In the genomic region with DNA sequence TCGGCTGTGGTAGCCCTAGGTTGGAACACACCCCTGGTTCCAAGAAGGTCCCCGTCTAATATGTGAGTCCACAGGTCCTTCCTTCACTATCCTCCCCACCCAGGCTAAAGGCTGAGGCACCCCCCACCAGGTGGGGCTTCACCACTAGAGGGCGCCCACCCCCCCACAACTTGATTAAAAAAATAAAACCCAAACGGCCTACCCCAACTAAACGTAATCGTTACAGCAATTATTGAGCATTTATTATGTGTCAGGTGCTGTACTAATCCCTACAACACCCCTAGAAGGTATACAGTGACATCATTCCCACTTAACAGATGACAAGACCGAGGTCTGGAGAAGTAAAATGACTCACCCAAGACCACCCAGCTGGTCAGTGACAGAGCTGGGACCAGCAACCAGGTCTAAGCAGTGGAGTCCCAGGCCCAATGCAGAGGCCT, we compare ENCODE assay signal across 8 cellular contexts.
DNase-seq lines count a peak whose midpoint lies in the region; ATAC-seq and TF ChIP-seq lines count a peak whose summit lies in the region.

No MANE protein-coding gene starts in this region.

- POLR2A ChIA-PET in Panc1 (lab: Charles Lee), result no interaction called here

- CTCF ChIA-PET in Panc1 (lab: Charles Lee), result interaction anchor here (0.6 kb wide), 1 partner anchor 810 kb away, joined by 5 read pairs; no protein-coding TSS in a partner anchor

- H3K27ac ChIP-seq in Panc1 (ENCODE audit: low read length) (no peak overlapping the region), hepatocyte (no peak overlapping the region)

- DNase-seq in GM13976 (ENCODE audit: low spot score) (peak; percentile 78), Panc1 (ENCODE audit: low read depth, low spot score) (no peak), hepatocyte (ENCODE audit: low spot score) (no peak)
- peak; percentile 55 for DNase-seq in activated naive CD4-positive, alpha-beta T cell treated with Interleukin-2 at 50 U/mL for 16 hours
- DNase-seq in stimulated activated CD4-positive, alpha-beta T cell treated with anti-CD3 and anti-CD28 coated beads, TNF-alpha, amount 100 ng/mL, for 48 hours (ENCODE audit: low read depth in 3 of 3), result peak in 2 of 3 donors; percentile 36 to 45

- H2AFZ ChIP-seq in hepatocyte, result no peak overlapping the region

- H3K4me1 ChIP-seq in Panc1 (ENCODE audit: control insufficient read depth, insufficient read depth, low read length), result no peaks in the 10 kb centered on the region; the same call in 1 of the 2 replicates
- peaks cover 4% of the 10 kb centered on the region for H3K4me1 ChIP-seq in hepatocyte (ENCODE audit: insufficient read depth)

- no peaks in the 10 kb centered on the region for H3K36me3 ChIP-seq in Panc1 (ENCODE audit: control insufficient read depth, insufficient read depth, low read length)
- H3K36me3 ChIP-seq in hepatocyte (replicated peaks; ENCODE audit: insufficient read depth, low read depth), result no peaks in the 10 kb centered on the region

- H3K79me2 ChIP-seq in hepatocyte, result no peaks in the 10 kb centered on the region

- TF ChIP-seq CTCF in GM13976 (IDR thresholded peaks at IDR 0.05; ENCODE audit: borderline replicate concordance, control extremely low read depth, extremely low read depth, insufficient read depth, missing control alignments), result peak; percentile 71
- TF ChIP-seq CTCF in Panc1 (IDR thresholded peaks at IDR 0.05), result peak; percentile 95
- TF ChIP-seq CTCF in hepatocyte (IDR thresholded peaks at IDR 0.05; ENCODE audit: poor library complexity), result peak; percentile 54

- H3K9me2 ChIP-seq in hepatocyte (replicated peaks; ENCODE audit: insufficient read depth), result no peaks in the 10 kb centered on the region

- peak; percentile 66 for ATAC-seq in Panc1
- ATAC-seq in HG02571 (IDR thresholded peaks at IDR 0.05; ENCODE audit: unreplicated experiment), result no peak
- no peak for ATAC-seq in HG02759 (IDR thresholded peaks at IDR 0.05; ENCODE audit: unreplicated experiment)
- no peak for ATAC-seq in HG02981 (IDR thresholded peaks at IDR 0.05; ENCODE audit: unreplicated experiment)

- no peaks in the 10 kb centered on the region for H4K20me1 ChIP-seq in hepatocyte (ENCODE audit: insufficient read depth, poor library complexity, severe bottlenecking)

- no TSS peak for BruUV-seq in Panc1 (replicated peaks; lab: Mats Ljungman, UMichigan)

- 62% methylated on average over 6 of the region's 7 CpGs for WGBS in hepatocyte (ENCODE audit: low lambda C conversion rate, missing lambda C conversion rate)

- H3K27me3 ChIP-seq in Panc1 (ENCODE audit: control insufficient read depth, insufficient read depth, low read length), result no peaks in the 10 kb centered on the region
- no peaks in the 10 kb centered on the region for H3K27me3 ChIP-seq in hepatocyte

- H3K4me3 ChIP-seq in Panc1 (ENCODE audit: low read depth in 2 of 2, low read length in 2 of 2), result no peak overlapping the region
- no peak overlapping the region for H3K4me3 ChIP-seq in hepatocyte

- in situ Hi-C loops in GM13976 (cut with MboI; ENCODE audit: low sequenced_read_pairs, unreplicated experiment) (no loop called here), Panc1 (cut with HindIII; ENCODE audit: low pct_unique_long_range_greater_than_20kb, low sequenced_read_pairs) (no loop called here)

- H3K9me3 ChIP-seq in Panc1 (ENCODE audit: control insufficient read depth, insufficient read depth, low read depth, low read length), result no peaks in the 10 kb centered on the region
- no peaks in the 10 kb centered on the region for H3K9me3 ChIP-seq in hepatocyte (ENCODE audit: low read depth)

- H3K4me2 ChIP-seq in hepatocyte, result no peak overlapping the region

- intact Hi-C loops in Panc1 (cut with micrococcal nuclease; ENCODE audit: unreplicated experiment), result loop anchor here (10.0 kb wide), 1 partner anchor 370 kb away; no protein-coding TSS in a partner anchor

Comparison
In these comparisons a context has a peak if more than half of its experiments do, and no peak if none do; other contexts are left out.
1. DNase-seq: peak in GM13976 (single experiment), activated naive CD4-positive, alpha-beta T cell treated with Interleukin-2 at 50 U/mL for 16 hours (single experiment) and stimulated activated CD4-positive, alpha-beta T cell treated with anti-CD3 and anti-CD28 coated beads, TNF-alpha, amount 100 ng/mL, for 48 hours (2 of 3); none in Panc1 (single experiment) and hepatocyte (single experiment).
2. Peak in every context shown above with its lines, with median percentiles within 50 percentile points of each other: CTCF ChIP-seq.